ENCODE assay signal across 8 cellular contexts in genomic region chr2:105802587-105802986, GRCh38. TPM values are rescaled to one million over a fixed set of nuclear protein-coding genes. Genes with fewer than 3 reads are reported as not detected.
DNase-seq lines count a peak whose midpoint lies in the region; ATAC-seq, FAIRE-seq and TF ChIP-seq lines count a peak whose summit lies in the region.

No MANE protein-coding gene starts in this region.

- no TSS peak for BruUV-seq in Caco-2 (replicated peaks; lab: Mats Ljungman, UMichigan)

- peaks cover 3% of the 10 kb centered on the region for H3K36me3 ChIP-seq in DOHH2 (ENCODE audit: control insufficient read depth, low read length)
- no peaks in the 10 kb centered on the region for H3K36me3 ChIP-seq in Caco-2 (ENCODE audit: control insufficient read depth, insufficient read depth, low read length)

- H3K9me2 ChIP-seq in DOHH2 (replicated peaks; ENCODE audit: control insufficient read depth, low read length): no peaks in the 10 kb centered on the region

- TF ChIP-seq CTCF in DOHH2 (IDR thresholded peaks at IDR 0.05; ENCODE audit: low read depth, low read length, poor library complexity, severe bottlenecking): no peak
- no peak for TF ChIP-seq CTCF in Caco-2 (IDR thresholded peaks at IDR 0.05; ENCODE audit: insufficient read depth in 1 of 2, low read depth in 1 of 2, low read length in 1 of 2, severe bottlenecking in 1 of 2, unreplicated experiment in 1 of 2)

- H3K4me3 ChIP-seq in DOHH2 (ENCODE audit: low read length) (peak overlapping the region; percentile 52), Caco-2 (ENCODE audit: low read depth, low read length) (no peak overlapping the region)

- peaks cover 10% of the 10 kb centered on the region for H3F3A ChIP-seq in DOHH2 (ENCODE audit: control insufficient read depth, insufficient read depth)

- H3K27me3 Mint-ChIP-seq in activated naive CD4-positive, alpha-beta T cell treated with anti-CD3 and anti-CD28 coated beads for 36 hours (ENCODE audit: low read depth): no peaks in the 10 kb centered on the region
- no peaks in the 10 kb centered on the region for H3K27me3 Mint-ChIP-seq in Caco-2 (ENCODE audit: insufficient read depth, unreplicated experiment)

- peak overlapping the region; percentile 86 for H3K27ac Mint-ChIP-seq in activated naive CD4-positive, alpha-beta T cell treated with anti-CD3 and anti-CD28 coated beads for 36 hours
- no peak overlapping the region for H3K27ac Mint-ChIP-seq in Caco-2 (ENCODE audit: unreplicated experiment)

- TF ChIP-seq POLR2A in H54 (IDR thresholded peaks at IDR 0.05; ENCODE audit: low read depth, low read length): no peak

- no peaks in the 10 kb centered on the region for H4K20me1 ChIP-seq in DOHH2 (ENCODE audit: control insufficient read depth, insufficient read depth, low read depth, low read length)

- CTCF ChIA-PET in activated naive CD4-positive, alpha-beta T cell treated with anti-CD3 and anti-CD28 coated beads for 36 hours (lab: Charles Lee): interaction anchor here (1.0 to 1.2 kb wide), 3 partner anchors 12 to 226 kb away, joined by 3 read pairs; no protein-coding TSS in a partner anchor
- CTCF ChIA-PET in Caco-2 (lab: Charles Lee): interaction anchor here (0.6 kb wide), 1 partner anchor 303 kb away, joined by 4 read pairs; no protein-coding TSS in a partner anchor

- intact Hi-C loops in activated naive CD4-positive, alpha-beta T cell treated with anti-CD3 and anti-CD28 coated beads for 36 hours (cut with micrococcal nuclease): loop anchor here (1.0 to 5.0 kb wide), 6 partner anchors 12 to 283 kb away; no protein-coding TSS in a partner anchor
- intact Hi-C loops in Caco-2 (cut with micrococcal nuclease; ENCODE audit: unreplicated experiment): no loop called here

- DNase-seq in MV-4-11 (lab: John Stamatoyannopoulos, UW): peak; percentile 70
- DNase-seq in activated naive CD4-positive, alpha-beta T cell treated with anti-CD3 and anti-CD28 coated beads for 36 hours: peak; percentile 82
- peak; percentile 48 for DNase-seq in stimulated activated CD8-positive, alpha-beta memory T cell treated with anti-CD3 and anti-CD28 coated beads, Interleukin-12 subunit alpha, Interleukin-12 subunit beta, amount 100 ng/mL, for 4 hours (ENCODE audit: low read depth)
- no peak for DNase-seq in Caco-2
- no peak for DNase-seq in SKM-1 treated with dmso at 0.1 percent for 144 hours (lab: John Stamatoyannopoulos, UW; ENCODE audit: unreplicated experiment)
- no peak for DNase-seq in H54 (ENCODE audit: insufficient read length, low spot score)

- H3K4me1 Mint-ChIP-seq in activated naive CD4-positive, alpha-beta T cell treated with anti-CD3 and anti-CD28 coated beads for 36 hours (ENCODE audit: low read depth): peaks cover 94% of the 10 kb centered on the region
- peaks cover 28% of the 10 kb centered on the region for H3K4me1 Mint-ChIP-seq in Caco-2 (ENCODE audit: low read depth, unreplicated experiment)

- peak overlapping the region; percentile 94 for H3K4me2 ChIP-seq in DOHH2 (ENCODE audit: low read length)

- no peaks in the 10 kb centered on the region for H3K9me3 Mint-ChIP-seq in activated naive CD4-positive, alpha-beta T cell treated with anti-CD3 and anti-CD28 coated beads for 36 hours
- H3K9me3 Mint-ChIP-seq in Caco-2 (ENCODE audit: unreplicated experiment): no peaks in the 10 kb centered on the region

- POLR2A ChIA-PET in Caco-2 (lab: Charles Lee): no interaction called here

- H3K27me3 ChIP-seq in DOHH2 (ENCODE audit: control insufficient read depth, low read length) (no peaks in the 10 kb centered on the region), Caco-2 (replicated peaks; ENCODE audit: control insufficient read depth, insufficient read depth, low read length) (no peaks in the 10 kb centered on the region)

- H3K9me3 ChIP-seq in DOHH2 (ENCODE audit: control insufficient read depth, insufficient read depth, low read length): no peaks in the 10 kb centered on the region
- H3K9me3 ChIP-seq in Caco-2: no peaks in the 10 kb centered on the region

- peaks cover 33% of the 10 kb centered on the region for H3K36me3 Mint-ChIP-seq in activated naive CD4-positive, alpha-beta T cell treated with anti-CD3 and anti-CD28 coated beads for 36 hours (ENCODE audit: low read depth)
- H3K36me3 Mint-ChIP-seq in Caco-2 (ENCODE audit: insufficient read depth, unreplicated experiment): peaks cover 55% of the 10 kb centered on the region

- peak overlapping the region; percentile 37 for H3K27ac ChIP-seq in DOHH2 (ENCODE audit: low read depth, low read length)

- FAIRE-seq in H54 (lab: Jason Lieb, UNC): no peak

- peaks cover 91% of the 10 kb centered on the region for H3K79me2 ChIP-seq in DOHH2 (ENCODE audit: control insufficient read depth, low read length)

- H3K4me3 Mint-ChIP-seq in activated naive CD4-positive, alpha-beta T cell treated with anti-CD3 and anti-CD28 coated beads for 36 hours: peak overlapping the region; percentile 8
- no peak overlapping the region for H3K4me3 Mint-ChIP-seq in Caco-2 (ENCODE audit: unreplicated experiment)

- ATAC-seq in GM21526 (IDR thresholded peaks at IDR 0.05; ENCODE audit: low FRiP score, unreplicated experiment): peak; percentile 33

- H3K4me1 ChIP-seq in DOHH2 (ENCODE audit: control insufficient read depth, low read length) (peaks cover 74% of the 10 kb centered on the region), Caco-2 (peaks cover 41% of the 10 kb centered on the region)

RNA-seq across cellular contexts. Expression of gene NCK2, which starts 57.9 kb away (rescaled TPM):
- 100 to 1,000 TPM; 106 to 113 TPM for total RNA-seq in activated naive CD4-positive, alpha-beta T cell treated with anti-CD3 and anti-CD28 coated beads for 36 hours
- total RNA-seq in Caco-2 (2022): 89.0 and 95.7 TPM in 2 replicates

Comparison
In these comparisons a context has a peak if more than half of its experiments do, and no peak if none do; other contexts are left out.
1. DNase-seq: peak in MV-4-11 (single experiment), activated naive CD4-positive, alpha-beta T cell treated with anti-CD3 and anti-CD28 coated beads for 36 hours (single experiment) and stimulated activated CD8-positive, alpha-beta memory T cell treated with anti-CD3 and anti-CD28 coated beads, Interleukin-12 subunit alpha, Interleukin-12 subunit beta, amount 100 ng/mL, for 4 hours (single experiment); none in Caco-2 (0 of 2), SKM-1 treated with dmso at 0.1 percent for 144 hours (single experiment) and H54 (single experiment).